Comparison of ENCODE assay signal across 7 cellular contexts in genomic region chr1:18927654-18928272, GRCh38. TPM values are rescaled to one million over a fixed set of nuclear protein-coding genes. Genes with fewer than 3 reads are reported as not detected.
DNase-seq lines count a peak whose midpoint lies in the region; ATAC-seq and TF ChIP-seq lines count a peak whose summit lies in the region.

No MANE protein-coding gene starts in this region.

- 0% methylated on average over 1 of the region's 12 CpGs; no CpG with 5 or more reads in 1 of the 2 experiments for WGBS in IMR-90 (ENCODE audit: extremely low coverage in 2 of 2, insufficient read length in 1 of 2), 2 experiments
- WGBS in upper lobe of left lung, 2 donors = 42 to 54% methylated on average over 7 to 12 of the region's 12 CpGs

- peaks cover 41% of the 10 kb centered on the region for H3K9me1 ChIP-seq in IMR-90 (ENCODE audit: insufficient read depth, low read length)

- peaks cover 24% of the 10 kb centered on the region; the same call in 1 of the 2 replicates for H4K20me1 ChIP-seq in IMR-90 (ENCODE audit: insufficient read depth, low read length)

- dilution Hi-C loops in IMR-90 (cut with HindIII; ENCODE audit: low sequenced_read_pairs, unreplicated experiment) = no loop called here

- H3K4me3 ChIP-seq in IMR-90 (ENCODE audit: insufficient read depth, low read depth, low read length) (no peak overlapping the region), upper lobe of left lung (no peak overlapping the region)

- TF ChIP-seq CTCF in IMR-90 (conservative IDR thresholded peaks at IDR 0.05; ENCODE audit: low read depth, low read length) (no peak), upper lobe of left lung (IDR thresholded peaks at IDR 0.05) (no peak)

- peak overlapping the region; percentile 85; the same call in 1 of the 2 replicates for H3K9ac ChIP-seq in IMR-90 (ENCODE audit: low read depth, low read length)

- POLR2A ChIA-PET in IMR-90 (lab: Charles Lee; ENCODE audit: unreplicated experiment) = interaction anchor here (0.6 kb wide), 1 partner anchor 29 kb away, joined by 4 read pairs; the partner anchor contains the start of gene IFFO2

- H3K4me1 ChIP-seq in IMR-90 (ENCODE audit: control insufficient read depth, insufficient read depth, low read length) = peaks cover 51% of the 10 kb centered on the region
- H3K4me1 ChIP-seq in upper lobe of left lung = peaks cover 59 to 75% (median 67%) of the 10 kb centered on the region in 4 donors

- H2BK20ac ChIP-seq in IMR-90 (ENCODE audit: low read depth, low read length) = peak overlapping the region; percentile 98

- peak overlapping the region; percentile 99 for H3K14ac ChIP-seq in IMR-90 (replicated peaks; ENCODE audit: low read depth, low read length)

- peak overlapping the region; percentile 98 for H2BK5ac ChIP-seq in IMR-90 (ENCODE audit: low read depth, low read length, poor library complexity, severe bottlenecking)

- TF ChIP-seq POLR2A in IMR-90 (IDR thresholded peaks at IDR 0.05; ENCODE audit: low read depth, low read length) (no peak), upper lobe of left lung (IDR thresholded peaks at IDR 0.05) (no peak)

- H3K56ac ChIP-seq in IMR-90 (ENCODE audit: extremely low read depth, insufficient read depth, low read length) = no peak overlapping the region

- peak overlapping the region; percentile 98 to 100; a peak in 3 of 4 replicates for H4K8ac ChIP-seq in IMR-90 (ENCODE audit: low read depth in 2 of 2, low read length in 2 of 2)

- peak overlapping the region; percentile 100 for H3K4ac ChIP-seq in IMR-90 (ENCODE audit: low read depth, low read length)

- ATAC-seq in IMR-90 (ENCODE audit: low read depth) (no peak), left cardiac atrium (no peak), upper lobe of left lung (ENCODE audit: low FRiP score in 2 of 2) (no peak)

- TF ChIP-seq RAD21 in IMR-90 (IDR thresholded peaks at IDR 0.05; ENCODE audit: low read length) = no peak

- peak overlapping the region; percentile 5; the same call in 1 of the 2 replicates for H4K5ac ChIP-seq in IMR-90 (ENCODE audit: low read depth, low read length)

- H3K4me2 ChIP-seq in IMR-90 (ENCODE audit: low read depth, low read length) = peak overlapping the region; percentile 4

- peak overlapping the region; percentile 99 for H4K91ac ChIP-seq in IMR-90 (ENCODE audit: insufficient read depth, low read depth, low read length)

- H2BK120ac ChIP-seq in IMR-90 (ENCODE audit: low read depth, low read length) = peak overlapping the region; percentile 98

- no peak for TF ChIP-seq EP300 in upper lobe of left lung (IDR thresholded peaks at IDR 0.05)

- peak overlapping the region; percentile 99 for H2AK9ac ChIP-seq in IMR-90 (replicated peaks; ENCODE audit: low read depth, low read length, poor library complexity)

- in situ Hi-C loops in IMR-90 (cut with MboI; ENCODE audit: low sequenced_read_pairs) = no loop called here

- H2BK15ac ChIP-seq in IMR-90 (ENCODE audit: low read depth, low read length) = peak overlapping the region; percentile 100; the same call in 1 of the 3 replicates

- H3K36me3 ChIP-seq in IMR-90 (ENCODE audit: control insufficient read depth, insufficient read depth, low read length) (no peaks in the 10 kb centered on the region), upper lobe of left lung (no peaks in the 10 kb centered on the region)

- H2AK5ac ChIP-seq in IMR-90 (ENCODE audit: low read depth, low read length) = peak overlapping the region; percentile 99

- DNase-seq in GM19240 (ENCODE audit: insufficient read length, low spot score) = peak; percentile 66
- peak; percentile 63 for DNase-seq in IMR-90
- DNase-seq in activated CD4-positive, alpha-beta T cell treated with anti-CD3 and anti-CD28 coated beads, Interleukin-2, amount 50 U/mL, for 48 hours = peak; percentile 40 to 60
- DNase-seq in left cardiac atrium = peak; percentile 21
- DNase-seq in upper lobe of left lung = no peak
- DNase-seq in DMS 273 (lab: John Stamatoyannopoulos, UW; ENCODE audit: unreplicated experiment) = no peak
- no peak for DNase-seq in globus pallidus (ENCODE audit: low spot score)

- CTCF ChIA-PET in IMR-90 (lab: Yijun Ruan, JAX) = interaction anchor here (2.6 kb wide), 1 partner anchor 15 kb away, joined by 15 read pairs; no protein-coding TSS in a partner anchor

- H2AFZ ChIP-seq in IMR-90 (replicated peaks; ENCODE audit: low read length, poor library complexity) = no peak overlapping the region

- H3K9me3 ChIP-seq in IMR-90 (ENCODE audit: control insufficient read depth, insufficient read depth, low read length) (no peaks in the 10 kb centered on the region), upper lobe of left lung (no peaks in the 10 kb centered on the region)

- peak overlapping the region; percentile 100 for H3K23ac ChIP-seq in IMR-90 (ENCODE audit: low read depth, low read length)

- peaks cover 31 to 96% of the 10 kb centered on the region in 2 experiments; a peak in 3 of 4 replicates for H3K79me1 ChIP-seq in IMR-90 (ENCODE audit: low read depth in 1 of 2, low read length in 2 of 2)

- no TSS peak for BruUV-seq in IMR-90 (replicated peaks; lab: Mats Ljungman, UMichigan)

- H3K27ac ChIP-seq in IMR-90 (ENCODE audit: insufficient read depth, low read length) (peak overlapping the region; percentile 94), upper lobe of left lung (peak overlapping the region; percentile 79 to 90 (median 88))

- H3K27me3 ChIP-seq in IMR-90 (ENCODE audit: control insufficient read depth, insufficient read depth, low read length) (no peaks in the 10 kb centered on the region), upper lobe of left lung (no peaks in the 10 kb centered on the region)

- 0 out of 2 replicates have a peak overlapping the region, but pooled peaks have one; percentile 36 for H3K18ac ChIP-seq in IMR-90 (ENCODE audit: low read depth, low read length)

- intact Hi-C loops in IMR-90 (cut with micrococcal nuclease) (loop anchor here (2.0 kb wide), 1 partner anchor 29 kb away; the partner anchor contains the start of gene IFFO2), left cardiac atrium (cut with DNase I) (no loop called here)

TF ChIP-seq in IMR-90, 13 proteins besides CTCF, POLR2A, EP300 and RAD21:
- no peak for TF ChIP-seq MAZ (IDR thresholded peaks at IDR 0.05; ENCODE audit: borderline replicate concordance, low read depth, low read length)
- no peak for TF ChIP-seq CHD1 (IDR thresholded peaks at IDR 0.05; ENCODE audit: low read depth, low read length)
- no peak for TF ChIP-seq ELK1 (IDR thresholded peaks at IDR 0.05; ENCODE audit: borderline replicate concordance, low read depth, low read length)
- no peak for TF ChIP-seq RCOR1 (IDR thresholded peaks at IDR 0.05; ENCODE audit: insufficient replicate concordance, low read length)
- no peak for TF ChIP-seq NFE2L2 (IDR thresholded peaks at IDR 0.05; ENCODE audit: low read depth, low read length)
- peak; percentile 61; the same call in 1 of the 2 replicates for TF ChIP-seq MXI1 (IDR thresholded peaks at IDR 0.05; ENCODE audit: borderline replicate concordance, low read depth, low read length)
- TF ChIP-seq FOS (IDR thresholded peaks at IDR 0.05; ENCODE audit: low read depth, low read length) = no peak
- peak; percentile 83 for TF ChIP-seq BHLHE40 (IDR thresholded peaks at IDR 0.05; ENCODE audit: low read depth, low read length)
- TF ChIP-seq SMC3 (IDR thresholded peaks at IDR 0.05; ENCODE audit: low read depth, low read length) = no peak
- no peak for TF ChIP-seq USF2 (IDR thresholded peaks at IDR 0.05; ENCODE audit: low read depth, low read length)
- TF ChIP-seq RFX5 (IDR thresholded peaks at IDR 0.05; ENCODE audit: low read depth, low read length) = no peak

RNA-seq across cellular contexts. Expression of gene ALDH4A1, which starts 25.4 kb away (rescaled TPM):
- total RNA-seq in IMR-90 (2012; rRNA removed) (8.6 TPM in 2 replicates), left cardiac atrium (10 to 100 TPM; 23.4 to 31.2 TPM), upper lobe of left lung (10 to 100 TPM in 5 of 6 donors, 1 to 10 TPM in 1; 5.7 to 13.4 (median 11.5) TPM)
- polyA plus RNA-seq in IMR-90 (2012; rRNA removed) = 21.1 and 23.0 TPM in 2 replicates
- 12.1 and 21.4 TPM in 2 replicates for polyA plus RNA-seq in IMR-90 (2012; cell fraction: cytosol; rRNA removed)
- polyA plus RNA-seq in IMR-90 (2012; cell fraction: nucleus; rRNA removed; ENCODE audit: low replicate concordance) = 16.8 and 36.6 TPM in 2 replicates

RNA-seq across cellular contexts. Expression of gene IFFO2, which starts 28.7 kb away (rescaled TPM):
- 13.6 and 14.5 TPM in 2 replicates for total RNA-seq in IMR-90 (2012; rRNA removed)
- 18.1 and 18.2 TPM in 2 replicates for polyA plus RNA-seq in IMR-90 (2012; rRNA removed)
- 14.9 and 25.2 TPM in 2 replicates for polyA plus RNA-seq in IMR-90 (2012; cell fraction: cytosol; rRNA removed)
- polyA plus RNA-seq in IMR-90 (2012; cell fraction: nucleus; rRNA removed; ENCODE audit: low replicate concordance) = 20.2 and 32.8 TPM in 2 replicates
- 1 to 10 TPM; 3.4 to 6.4 TPM for total RNA-seq in left cardiac atrium
- total RNA-seq in upper lobe of left lung = 10 to 100 TPM in 3 of 6 donors, 1 to 10 TPM in 3; 9.2 to 19.3 (median 11.0) TPM

Comparison
In these comparisons a context has a peak if more than half of its experiments do, and no peak if none do; other contexts are left out.
1. DNase-seq: peak in GM19240 (single experiment), IMR-90 (single experiment), activated CD4-positive, alpha-beta T cell treated with anti-CD3 and anti-CD28 coated beads, Interleukin-2, amount 50 U/mL, for 48 hours (2 of 2) and left cardiac atrium (single experiment); none in upper lobe of left lung (0 of 2), DMS 273 (single experiment) and globus pallidus (single experiment).